8 cellular contexts compared by ENCODE assay signal in the genomic region with DNA sequence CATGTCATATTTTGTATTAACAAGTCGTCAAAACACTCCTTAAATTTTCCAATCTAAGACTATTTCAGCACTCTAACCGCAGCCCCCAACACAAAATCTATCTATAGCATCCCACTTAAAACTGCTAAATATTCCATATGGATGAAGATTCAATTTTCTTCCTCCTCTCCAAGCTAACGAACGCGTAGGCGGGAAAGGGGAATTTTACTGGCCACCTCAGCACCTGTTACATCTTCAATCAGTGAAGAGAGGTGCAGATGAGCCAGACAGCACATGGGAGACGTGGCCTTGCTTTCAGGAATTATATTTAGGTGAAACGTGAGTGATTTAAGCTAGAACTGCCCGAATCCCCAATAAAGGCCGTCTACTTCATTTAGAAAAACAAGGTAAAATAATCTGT. TPM values are rescaled to one million over a fixed set of nuclear protein-coding genes. Genes with fewer than 3 reads are reported as not detected.
DNase-seq lines count a peak whose midpoint lies in the region; ATAC-seq lines count a peak whose summit lies in the region.

No MANE protein-coding gene starts in this region.

- no peak overlapping the region for H2AK5ac ChIP-seq in neuronal stem cell (ENCODE audit: low read depth, low read length)

- no peak overlapping the region for H3K14ac ChIP-seq in neuronal stem cell (ENCODE audit: low read length)

- peaks cover 12% of the 10 kb centered on the region for H3K36me3 Mint-ChIP-seq in CD4-positive, CD25-positive, alpha-beta regulatory T cell

- no peak for ATAC-seq in CD4-positive, CD25-positive, alpha-beta regulatory T cell (ENCODE audit: low read depth in 2 of 2)
- no peak for ATAC-seq in GM19397 (IDR thresholded peaks at IDR 0.05; ENCODE audit: unreplicated experiment)
- ATAC-seq in HG02759 (IDR thresholded peaks at IDR 0.05; ENCODE audit: unreplicated experiment), result no peak

- DNase-seq in CD4-positive, CD25-positive, alpha-beta regulatory T cell, result no peak
- peak; percentile 15 for DNase-seq in cerebellum (ENCODE audit: low spot score)
- no peak for DNase-seq in neuronal stem cell (ENCODE audit: low spot score)
- DNase-seq in NCI-H2227 (lab: John Stamatoyannopoulos, UW; ENCODE audit: unreplicated experiment), result no peak
- no peak for DNase-seq in OCI-M1 (lab: John Stamatoyannopoulos, UW)

- H2BK12ac ChIP-seq in neuronal stem cell (ENCODE audit: low read length), result no peak overlapping the region

- H3K27me3 ChIP-seq in CD4-positive, CD25-positive, alpha-beta regulatory T cell (ENCODE audit: control insufficient read depth, insufficient read depth, low read length), result no peaks in the 10 kb centered on the region
- no peaks in the 10 kb centered on the region for H3K27me3 ChIP-seq in HUES48 (ENCODE audit: control insufficient read depth, insufficient read depth, low read length)
- H3K27me3 ChIP-seq in neuronal stem cell (ENCODE audit: control insufficient read depth in 3 of 3, insufficient read depth in 3 of 3, low read depth in 1 of 3, low read length in 3 of 3), result no peaks in the 10 kb centered on the region

- H3K27ac Mint-ChIP-seq in CD4-positive, CD25-positive, alpha-beta regulatory T cell, result no peak overlapping the region

- no CpG with 5 or more reads among the region's 10 CpGs for WGBS in neuronal stem cell (ENCODE audit: extremely low coverage in 2 of 2, insufficient read length in 2 of 2, insufficient replicate concordance in 1 of 2), 2 donors

- no peak overlapping the region for H2BK120ac ChIP-seq in neuronal stem cell (ENCODE audit: low read depth, low read length)

- H3K4me1 Mint-ChIP-seq in CD4-positive, CD25-positive, alpha-beta regulatory T cell, result peaks cover 7 to 45% (median 36%) of the 10 kb centered on the region in 4 donors

- peak overlapping the region; percentile 96 for H3K4me3 ChIP-seq in CD4-positive, CD25-positive, alpha-beta regulatory T cell (ENCODE audit: low read depth, low read length)
- H3K4me3 ChIP-seq in HUES48 (ENCODE audit: low read depth, low read length) (peak overlapping the region; percentile 94), neuronal stem cell (ENCODE audit: low read length in 2 of 2) (peak overlapping the region; percentile 96 to 97)

- peaks cover 55% of the 10 kb centered on the region for H3K4me1 ChIP-seq in CD4-positive, CD25-positive, alpha-beta regulatory T cell (ENCODE audit: control insufficient read depth, insufficient read depth, low read length, poor library complexity, severe bottlenecking)
- H3K4me1 ChIP-seq in HUES48 (ENCODE audit: control insufficient read depth, insufficient read depth, low read length) (peaks cover 43% of the 10 kb centered on the region), neuronal stem cell (ENCODE audit: control insufficient read depth in 2 of 2, insufficient read depth in 1 of 2, low read depth in 1 of 2, low read length in 2 of 2) (peaks cover 9 to 17% of the 10 kb centered on the region in 2 donors)

- no peak overlapping the region for H3K4ac ChIP-seq in neuronal stem cell (ENCODE audit: low read length)

- H4K8ac ChIP-seq in neuronal stem cell (ENCODE audit: low read depth, low read length), result no peak overlapping the region

- H3K9me3 Mint-ChIP-seq in CD4-positive, CD25-positive, alpha-beta regulatory T cell, result no peaks in the 10 kb centered on the region

- no peaks in the 10 kb centered on the region for H3K27me3 Mint-ChIP-seq in CD4-positive, CD25-positive, alpha-beta regulatory T cell

- H3K9ac ChIP-seq in HUES48 (ENCODE audit: low read depth, low read length) (peak overlapping the region; percentile 83), neuronal stem cell (ENCODE audit: low read depth, low read length, poor library complexity) (no peak overlapping the region)

- no peak overlapping the region for H3K18ac ChIP-seq in neuronal stem cell (ENCODE audit: low read length)

- H3K9me3 ChIP-seq in CD4-positive, CD25-positive, alpha-beta regulatory T cell (ENCODE audit: control insufficient read depth in 2 of 2, low read length in 2 of 2), result no peaks in the 10 kb centered on the region
- H3K9me3 ChIP-seq in HUES48 (ENCODE audit: control insufficient read depth, insufficient read depth, low read length), result no peaks in the 10 kb centered on the region
- peaks cover 0 to 11% of the 10 kb centered on the region in 2 donors for H3K9me3 ChIP-seq in neuronal stem cell (replicated peaks in 1 of 2; ENCODE audit: control insufficient read depth in 2 of 2, insufficient read depth in 1 of 2, low read depth in 1 of 2, low read length in 2 of 2)

- H3K4me2 ChIP-seq in neuronal stem cell (ENCODE audit: insufficient read depth, low read length, poor library complexity, severe bottlenecking), result peak overlapping the region; percentile 66

- no peaks in the 10 kb centered on the region for H3K79me1 ChIP-seq in neuronal stem cell (ENCODE audit: low read depth, low read length)

- H3K23ac ChIP-seq in neuronal stem cell (ENCODE audit: low read depth, low read length, poor library complexity), result no peak overlapping the region

- H2BK5ac ChIP-seq in neuronal stem cell (ENCODE audit: low read length), result no peak overlapping the region

- no peak overlapping the region for H3K4me3 Mint-ChIP-seq in CD4-positive, CD25-positive, alpha-beta regulatory T cell

- H4K91ac ChIP-seq in neuronal stem cell (ENCODE audit: low read depth, low read length, poor library complexity), result no peak overlapping the region

- peaks cover 4% of the 10 kb centered on the region for H3K36me3 ChIP-seq in CD4-positive, CD25-positive, alpha-beta regulatory T cell (ENCODE audit: control insufficient read depth, insufficient read depth, low read length)
- H3K36me3 ChIP-seq in HUES48 (ENCODE audit: control insufficient read depth, insufficient read depth, low read length) (peaks cover 7% of the 10 kb centered on the region; the same call in 1 of the 2 replicates), neuronal stem cell (replicated peaks in 1 of 2; ENCODE audit: control insufficient read depth in 2 of 2, insufficient read depth in 2 of 2, low read length in 2 of 2) (peaks cover 0 to 41% of the 10 kb centered on the region in 2 donors)

- H3K27ac ChIP-seq in CD4-positive, CD25-positive, alpha-beta regulatory T cell (ENCODE audit: insufficient read depth, low read length, poor library complexity, severe bottlenecking), result peak overlapping the region; percentile 96
- no peak overlapping the region for H3K27ac ChIP-seq in HUES48 (ENCODE audit: low read depth, low read length)
- H3K27ac ChIP-seq in neuronal stem cell (replicated peaks; ENCODE audit: low read length), result no peak overlapping the region

- H2AFZ ChIP-seq in neuronal stem cell (ENCODE audit: low read length), result peak overlapping the region; percentile 98

- no peak overlapping the region for H2BK15ac ChIP-seq in neuronal stem cell (ENCODE audit: low read length)

RNA-seq across cellular contexts. Expression of gene RBM26, which starts 1.1 kb away (rescaled TPM):
- 86.4 TPM for total RNA-seq in CD4-positive, CD25-positive, alpha-beta regulatory T cell
- 10 to 100 TPM; 10.6 to 17.6 (median 14.3) TPM for polyA plus RNA-seq in CD4-positive, CD25-positive, alpha-beta regulatory T cell
- total RNA-seq in cerebellum, result 71.5 TPM
- 49.8 TPM for polyA plus RNA-seq in neuronal stem cell (2013, experiment 1 of 2)
- polyA plus RNA-seq in neuronal stem cell (2013, experiment 2 of 2), result 52.2 TPM
